Comparison of ENCODE assay signal across 8 cellular contexts in the genomic region with DNA sequence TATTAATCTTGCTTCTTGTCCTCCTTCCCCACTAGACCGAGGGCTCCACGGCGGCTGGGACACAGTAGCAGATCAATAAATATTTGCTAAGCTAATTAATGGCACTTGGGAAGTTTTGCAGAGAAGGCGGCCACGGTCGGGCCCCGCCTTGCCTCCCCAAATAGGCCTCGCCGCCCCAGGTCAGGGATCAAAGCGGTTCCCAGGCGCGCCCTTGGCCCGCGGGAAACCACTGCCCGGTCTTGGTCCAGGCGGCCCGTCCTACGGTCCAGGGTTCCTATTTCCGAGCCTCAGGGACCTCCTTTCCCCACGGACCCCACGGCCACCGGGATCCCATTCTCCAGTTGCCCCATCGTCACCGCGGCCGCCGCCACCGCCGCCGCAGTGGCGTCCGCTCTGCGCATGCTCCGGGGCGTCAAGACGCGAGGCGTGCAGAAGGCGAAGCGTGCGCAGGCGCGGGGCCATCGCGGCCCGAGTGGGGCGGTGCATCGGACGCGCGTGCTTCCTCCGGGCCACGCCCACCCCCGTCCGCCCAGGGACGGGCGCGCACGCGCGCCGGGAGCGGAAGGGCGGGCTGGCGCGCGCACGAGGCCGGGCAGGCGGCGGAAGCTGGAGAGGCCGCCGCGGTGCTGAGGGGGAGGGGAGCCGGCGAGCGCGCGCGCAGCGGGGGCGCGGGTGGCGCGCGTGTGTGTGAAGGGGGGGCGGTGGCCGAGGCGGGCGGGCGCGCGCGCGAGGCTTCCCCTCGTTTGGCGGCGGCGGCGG. TPM values are rescaled to one million over a fixed set of nuclear protein-coding genes. Genes with fewer than 3 reads are reported as not detected.
DNase-seq lines count a peak whose midpoint lies in the region; ATAC-seq and TF ChIP-seq lines count a peak whose summit lies in the region.

A gene (plus strand): TSS at position 717 of the 759 bp plus-strand sequence. CDS start 23,122 bp downstream, outside the sequence.

- dilution Hi-C loops in mammary epithelial cell (cut with HindIII; ENCODE audit: low sequenced_read_pairs) = loop anchor here (5.0 kb wide), 3 partner anchors 67 to 293 kb away; no protein-coding TSS in a partner anchor

- TSS peak; percentile 84 for BruUV-seq in mammary epithelial cell (replicated peaks; lab: Mats Ljungman, UMichigan)

- no peaks in the 10 kb centered on the region for H3K4me1 ChIP-seq in ACC112 (ENCODE audit: control insufficient read depth, insufficient read depth, low read length, unreplicated experiment)
- peaks cover 2% of the 10 kb centered on the region for H3K4me1 ChIP-seq in mammary epithelial cell (ENCODE audit: insufficient read depth, low read length)
- peaks cover 10% of the 10 kb centered on the region; the same call in 1 of the 2 replicates for H3K4me1 ChIP-seq in iPS-20b (ENCODE audit: insufficient read depth, low read length)

- H3K9me3 ChIP-seq in mammary epithelial cell (replicated peaks; ENCODE audit: insufficient read depth, low read length) (no peaks in the 10 kb centered on the region), iPS-20b (ENCODE audit: insufficient read depth, low read depth, low read length) (no peaks in the 10 kb centered on the region)

- 1% methylated on average over 10 of the region's 100 CpGs for WGBS in mammary epithelial cell (ENCODE audit: low coverage, missing lambda C conversion rate)

- H3K79me2 ChIP-seq in ACC112 (ENCODE audit: control insufficient read depth, insufficient read depth, low read length, unreplicated experiment) (peaks cover 44% of the 10 kb centered on the region), mammary epithelial cell (ENCODE audit: insufficient read depth, low read length) (peaks cover 52% of the 10 kb centered on the region)

- in situ Hi-C loops in mammary epithelial cell (cut with MboI; ENCODE audit: low sequenced_read_pairs in 2 of 2) = no loop called here

- H4K20me1 ChIP-seq in mammary epithelial cell (ENCODE audit: insufficient read depth, low read length) = no peaks in the 10 kb centered on the region

- H3K27me3 ChIP-seq in ACC112 (ENCODE audit: insufficient read depth, low read length) = no peaks in the 10 kb centered on the region
- H3K27me3 ChIP-seq in mammary epithelial cell (ENCODE audit: insufficient read depth, low read length) = no peaks in the 10 kb centered on the region
- no peaks in the 10 kb centered on the region for H3K27me3 ChIP-seq in iPS-20b (ENCODE audit: insufficient read depth, low read length)

- H3K36me3 ChIP-seq in ACC112 (ENCODE audit: insufficient read depth, low read length) (no peaks in the 10 kb centered on the region), mammary epithelial cell (ENCODE audit: insufficient read depth, low read length) (no peaks in the 10 kb centered on the region), iPS-20b (ENCODE audit: insufficient read depth, low read depth, low read length) (no peaks in the 10 kb centered on the region)

- DNase-seq in NCI-H2227 treated with DMSO at 0.1 percent for 48 hours (lab: John Stamatoyannopoulos, UW) (peak; percentile 86), mammary epithelial cell (peak; percentile 95)

- H3K4me3 ChIP-seq in ACC112 (ENCODE audit: low read depth, low read length) (peak within 1 kb of the TSS; percentile 100), WI38 (ENCODE audit: low read depth, low read length) (peak within 1 kb of the TSS; percentile 91), mammary epithelial cell (replicated peaks in 1 of 3; ENCODE audit: insufficient read depth in 1 of 3, low read depth in 2 of 3, low read length in 3 of 3) (peak within 1 kb of the TSS; percentile 80 to 92 (median 88)), iPS-20b (ENCODE audit: low read length) (peak within 1 kb of the TSS; percentile 85), skin epidermis (peak within 1 kb of the TSS; percentile 59 to 95 (median 89))

- peak within 1 kb of the TSS; percentile 81 for H3K9ac ChIP-seq in mammary epithelial cell (ENCODE audit: insufficient read depth, low read length)
- H3K9ac ChIP-seq in iPS-20b (ENCODE audit: low read depth, low read length) = peak within 1 kb of the TSS; percentile 98

- H2AFZ ChIP-seq in ACC112 (ENCODE audit: low read length, unreplicated experiment) = peak within 1 kb of the TSS; percentile 72
- peak within 1 kb of the TSS; percentile 85 for H2AFZ ChIP-seq in mammary epithelial cell (ENCODE audit: low read depth, low read length)

- H3K27ac ChIP-seq in ACC112 (ENCODE audit: low read depth, low read length) (peak within 1 kb of the TSS; percentile 64), mammary epithelial cell (ENCODE audit: insufficient read depth, low read depth, low read length) (peak within 1 kb of the TSS; percentile 66), iPS-20b (ENCODE audit: low read length) (peak within 1 kb of the TSS; percentile 86), skin epidermis (peak within 1 kb of the TSS; percentile 85 to 99 (median 95))

- CTCF ChIA-PET in mammary epithelial cell (lab: Charles Lee; ENCODE audit: low non-redundant PET) = interaction anchor here (0.6 kb wide), 1 partner anchor 24 kb away, joined by 10 read pairs; no protein-coding TSS in a partner anchor

- TF ChIP-seq CTCF in WI38 (IDR thresholded peaks at IDR 0.05; ENCODE audit: low read depth, low read length) (no peak), mammary epithelial cell (conservative IDR thresholded peaks at IDR 0.05 in 1 of 2, IDR thresholded peaks at IDR 0.05 in 1 of 2; ENCODE audit: extremely low read depth in 1 of 2, insufficient read depth in 1 of 2, low read depth in 1 of 2, low read length in 2 of 2) (no peak)

- peak; percentile 57 for ATAC-seq in GM18873 (IDR thresholded peaks at IDR 0.05; ENCODE audit: low FRiP score, unreplicated experiment)
- peak; percentile 72 for ATAC-seq in HG03159 (IDR thresholded peaks at IDR 0.05; ENCODE audit: unreplicated experiment)

- H3K4me2 ChIP-seq in mammary epithelial cell (ENCODE audit: insufficient read depth, low read depth, low read length) = peak within 1 kb of the TSS; percentile 79

- intact Hi-C loops in mammary epithelial cell (cut with micrococcal nuclease) = loop anchor here (1.0 kb wide), 1 partner anchor 18 kb away; no protein-coding TSS in a partner anchor

RNA-seq across cellular contexts. Expression of the gene that starts here (rescaled TPM):
- 100 to 1,000 TPM in 1 of 2 donors, 10 to 100 TPM in 1; 67.0 to 110 TPM for total RNA-seq in mammary epithelial cell
- polyA plus RNA-seq in mammary epithelial cell = 59.2 TPM
- 138 TPM for polyA minus RNA-seq in mammary epithelial cell

Comparison
In these comparisons a context has a peak if more than half of its experiments do, and no peak if none do; other contexts are left out.
1. Peak in every context shown above with its lines: DNase-seq, ATAC-seq, H3K4me3 ChIP-seq and H3K27ac ChIP-seq.